17 cellular contexts compared by ENCODE assay signal in genomic region chr14:104121142-104121541, GRCh38. TPM values are rescaled to one million over a fixed set of nuclear protein-coding genes. Genes with fewer than 3 reads are reported as not detected.
A peak's percentile ranks its signal among the peaks of the same experiment; 100 is the strongest.
DNase-seq lines count a peak whose midpoint lies in the region; ATAC-seq, FAIRE-seq and TF ChIP-seq lines count a peak whose summit lies in the region.
"Had no signal": no experiment of that assay in that cellular context is flagged by ENCODE, and none has a peak within 500 bp of the region (broad histone marks: within the 10 kb centered on the region; RNA-seq: fewer than 3 reads in every experiment).

No MANE protein-coding gene starts in this region.

- no peaks in the 10 kb centered on the region for H3K27me3 ChIP-seq in right cardiac atrium (ENCODE audit: control insufficient read depth, insufficient read depth)
- H3K27me3 ChIP-seq in heart right ventricle: peaks cover 18 to 72% (median 47%) of the 10 kb centered on the region in 7 donors
- H3K27me3 ChIP-seq in colonic mucosa: peaks cover 6% of the 10 kb centered on the region
- H3K27me3 ChIP-seq in small intestine (ENCODE audit: control insufficient read depth in 2 of 2, insufficient read depth in 2 of 2, low read length in 2 of 2): peaks cover 0 to 2% of the 10 kb centered on the region in 2 donors
- H3K27me3 ChIP-seq in GM23248 (replicated peaks; ENCODE audit: insufficient read depth): peaks cover 3% of the 10 kb centered on the region; the same call in 1 of the 2 replicates

- H3K9ac ChIP-seq in colonic mucosa (ENCODE audit: low read depth in 2 of 2, low read length in 2 of 2) (no peak overlapping the region), GM23248 (no peak overlapping the region)

- no peaks in the 10 kb centered on the region for H3F3A ChIP-seq in GM23248 (ENCODE audit: insufficient read depth)

- no peaks in the 10 kb centered on the region for H3K79me2 ChIP-seq in GM23248 (ENCODE audit: insufficient read depth)

- DNase-seq in right cardiac atrium (peak in 2 of 3 donors; percentile 2 to 5), heart right ventricle (no peak), colonic mucosa (peak; percentile 13), posterior vena cava (ENCODE audit: low spot score) (peak; percentile 25), small intestine (no peak), GM23248 (no peak)
- DNase-seq: ACHN; BE2C; C1 segment of cervical spinal cord; CD4-positive, CD25-positive, alpha-beta regulatory T cell; COR-L47 had no signal

- FAIRE-seq in small intestine (lab: Jason Lieb, UNC): no peak
- FAIRE-seq: D721Med, GM12891, GM19239 had no signal

- H3K9me3 ChIP-seq in right cardiac atrium (ENCODE audit: control insufficient read depth, low read length) (no peaks in the 10 kb centered on the region), heart right ventricle (peaks cover 0 to 31% (median 21%) of the 10 kb centered on the region in 11 donors), colonic mucosa (no peaks in the 10 kb centered on the region), small intestine (ENCODE audit: control insufficient read depth, low read depth) (no peaks in the 10 kb centered on the region), GM23248 (ENCODE audit: low read depth) (peaks cover 4% of the 10 kb centered on the region)

- ATAC-seq in right cardiac atrium (no peak), heart right ventricle (no peak)

- no peaks in the 10 kb centered on the region for H4K20me1 ChIP-seq in GM23248 (ENCODE audit: insufficient read depth)

- no peaks in the 10 kb centered on the region for H3K9me2 ChIP-seq in GM23248 (ENCODE audit: insufficient read depth)

- no peak overlapping the region for H3K4me2 ChIP-seq in GM23248 (ENCODE audit: unreplicated experiment)

- H3K36me3 ChIP-seq in heart right ventricle (no peaks in the 10 kb centered on the region), colonic mucosa (no peaks in the 10 kb centered on the region), small intestine (ENCODE audit: control insufficient read depth in 2 of 2, insufficient read depth in 2 of 2, low read length in 2 of 2) (no peaks in the 10 kb centered on the region), GM23248 (ENCODE audit: low read depth) (no peaks in the 10 kb centered on the region; the same call in 1 of the 2 replicates)
- H3K36me3 ChIP-seq: BE2C, HAP-1 had no signal

- H3K27ac ChIP-seq in right cardiac atrium (ENCODE audit: low read length): no peak overlapping the region
- no peak overlapping the region for H3K27ac ChIP-seq in heart right ventricle
- H3K27ac ChIP-seq in colonic mucosa: no peak overlapping the region
- no peak overlapping the region for H3K27ac ChIP-seq in small intestine (ENCODE audit: low read depth in 1 of 2, low read length in 1 of 2)
- H3K27ac ChIP-seq in GM23248: no peak overlapping the region

- H3K4me1 ChIP-seq in right cardiac atrium (ENCODE audit: control insufficient read depth, insufficient read depth, low read length): no peaks in the 10 kb centered on the region
- H3K4me1 ChIP-seq in heart right ventricle: peaks cover 0 to 18% (median 14%) of the 10 kb centered on the region in 9 donors
- no peaks in the 10 kb centered on the region for H3K4me1 ChIP-seq in colonic mucosa
- H3K4me1 ChIP-seq in small intestine (ENCODE audit: control insufficient read depth in 2 of 2, insufficient read depth in 1 of 2, low read depth in 1 of 2, low read length in 1 of 2): no peaks in the 10 kb centered on the region
- H3K4me1 ChIP-seq in GM23248 (ENCODE audit: insufficient read depth): no peaks in the 10 kb centered on the region
- H3K4me1 ChIP-seq: BE2C, HAP-1 had no signal

- in situ Hi-C loops in GM23248 (cut with MboI): no loop called here

- WGBS in right cardiac atrium: 76% methylated on average over 5 of the region's 5 CpGs
- WGBS in heart right ventricle, 2 donors: 81 to 83% methylated on average over 5 of the region's 5 CpGs
- WGBS in small intestine, 3 donors: 70 to 85% (median 78%) methylated on average over 5 of the region's 5 CpGs
- WGBS in GM23248 (ENCODE audit: low coverage in 1 of 2, low lambda C conversion rate in 2 of 2, missing lambda C conversion rate in 2 of 2), 2 experiments: 52 to 56% methylated on average over 5 of the region's 5 CpGs

- H2AFZ ChIP-seq in GM23248: no peak overlapping the region

- TF ChIP-seq CTCF in heart right ventricle (IDR thresholded peaks at IDR 0.05) (no peak), colonic mucosa (IDR thresholded peaks at IDR 0.05) (no peak)

- H3K4me3 ChIP-seq in right cardiac atrium (ENCODE audit: low read length) (no peak overlapping the region), heart right ventricle (no peak overlapping the region), colonic mucosa (no peak overlapping the region), small intestine (ENCODE audit: low read depth in 1 of 2, low read length in 2 of 2) (no peak overlapping the region), GM23248 (no peak overlapping the region)
- H3K4me3 ChIP-seq: HAP-1 had no signal

- intact Hi-C loops in right cardiac atrium (cut with DNase I): no loop called here
- intact Hi-C loops in heart right ventricle (cut with DNase I): no loop called here
- intact Hi-C loops in colonic mucosa (cut with DNase I): no loop called here
- intact Hi-C loops in posterior vena cava (cut with DNase I): no loop called here

RNA-seq across cellular contexts. Expression of gene KIF26A, which starts 17.2 kb away (rescaled TPM):
- total RNA-seq in right cardiac atrium (10 to 100 TPM in 2 of 4 donors, 1 to 10 TPM in 2; 7.9 to 10.6 (median 9.9) TPM), heart right ventricle (10 to 100 TPM in 1 of 10 donors, 1 to 10 TPM in 9; 5.7 to 12.2 (median 6.7) TPM), colonic mucosa (10 to 100 TPM in 1 of 2 donors, 1 to 10 TPM in 1; 6.6 to 20.0 TPM), posterior vena cava (1 to 10 TPM; 5.0 to 6.9 TPM)
- polyA plus RNA-seq in right cardiac atrium (7.1 TPM), heart right ventricle (1 to 10 TPM; 4.1 to 5.9 TPM), small intestine (1 to 10 TPM in 1 of 3 donors, under 1 TPM in 1, not detected in 1; 0.27 to 4.8 TPM), GM23248 (2016; fragmentation: Nextera tagmentation; extraction: Ambion mirVana) (not detected in 2 replicates)
- total RNA-seq in GM23248 (2014; rRNA removed; shearing (Covaris generic)): not detected in 2 replicates
- polyA plus RNA-seq: CD4-positive, CD25-positive, alpha-beta regulatory T cell; CD8-positive, alpha-beta memory T cell had no signal

RNA-seq across cellular contexts. Expression of gene ASPG, which starts 35.6 kb away (rescaled TPM):
- total RNA-seq in right cardiac atrium (100 to 1,000 TPM; 169 to 307 (median 208) TPM), heart right ventricle (10 to 100 TPM in 8 of 10 donors, 1 to 10 TPM in 2; 6.0 to 32.0 (median 16.3) TPM), colonic mucosa (1 to 10 TPM; 1.4 to 7.5 TPM), posterior vena cava (1 to 10 TPM; 1.3 to 3.2 TPM)
- polyA plus RNA-seq in right cardiac atrium (99.1 TPM), heart right ventricle (10 to 100 TPM in 1 of 2 donors, 1 to 10 TPM in 1; 2.8 to 13.8 TPM), small intestine (1 to 10 TPM in 2 of 3 donors, under 1 TPM in 1; 0.43 to 2.7 (median 1.9) TPM), GM23248 (2016; fragmentation: Nextera tagmentation; extraction: Ambion mirVana) (not detected in 2 replicates)
- total RNA-seq in GM23248 (2014; rRNA removed; shearing (Covaris generic)): not detected in 2 replicates
- total RNA-seq: CD4-positive, CD25-positive, alpha-beta regulatory T cell; CD8-positive, alpha-beta memory T cell; H4 had no signal
- polyA plus RNA-seq: CD4-positive, CD25-positive, alpha-beta regulatory T cell; CD8-positive, alpha-beta memory T cell had no signal

Comparison
In these comparisons a context has a peak if more than half of its experiments do, and no peak if none do; other contexts are left out.
1. DNase-seq: peak in right cardiac atrium (2 of 3), colonic mucosa (single experiment) and posterior vena cava (single experiment); none in heart right ventricle (0 of 2), small intestine (single experiment) and GM23248 (single experiment).
2. RNA of gene ASPG, which starts 35.6 kb away (total RNA-seq): 169 to 307 TPM in right cardiac atrium; 6.0 to 32.0 TPM in heart right ventricle, 1.4 to 7.5 TPM in colonic mucosa, 1.3 to 3.2 TPM in posterior vena cava and not detected in GM23248; every median in the first group is over 4 times any median in the second.